ENCODE assay signal across 8 cellular contexts in the genomic region with DNA sequence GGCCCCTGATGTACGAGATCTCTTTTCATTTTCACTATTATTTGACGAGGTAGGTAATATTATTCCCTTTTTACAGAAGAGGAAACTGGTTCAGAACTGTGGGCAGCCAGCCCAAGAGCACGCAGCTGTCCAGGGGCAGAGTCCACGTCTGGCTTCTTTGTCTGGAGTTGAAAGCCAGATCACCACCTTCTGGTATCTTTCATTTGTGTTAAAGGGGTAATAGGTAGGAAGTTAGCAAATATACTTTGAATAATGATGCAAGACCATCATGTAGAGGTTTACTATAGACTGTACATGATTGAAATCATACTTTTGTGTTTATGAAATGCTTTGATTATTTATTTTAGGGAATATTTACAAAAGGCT.
A peak's percentile ranks its signal among the peaks of the same experiment; 100 is the strongest.
DNase-seq lines count a peak whose midpoint lies in the region; ATAC-seq and TF ChIP-seq lines count a peak whose summit lies in the region.

No MANE protein-coding gene starts in this region.

- H3K4me2 ChIP-seq in GM23248 (ENCODE audit: unreplicated experiment) (no peak overlapping the region), SU-DHL-6 (ENCODE audit: low read depth, low read length, poor library complexity, severe bottlenecking) (peak overlapping the region; percentile 63)

- no peaks in the 10 kb centered on the region for H3K9me2 ChIP-seq in GM23248 (ENCODE audit: insufficient read depth)
- no peaks in the 10 kb centered on the region for H3K9me2 ChIP-seq in SU-DHL-6 (replicated peaks; ENCODE audit: insufficient read depth, low read length)

- H3K36me3 ChIP-seq in GM23248 (ENCODE audit: low read depth) = no peaks in the 10 kb centered on the region
- peaks cover 19% of the 10 kb centered on the region for H3K36me3 ChIP-seq in SU-DHL-6 (ENCODE audit: low read length)
- H3K36me3 ChIP-seq in cardiac muscle cell = no peaks in the 10 kb centered on the region

- DNase-seq in GM23248 = no peak
- DNase-seq in cardiac muscle cell (ENCODE audit: low read depth in 1 of 2, low spot score in 1 of 2) = peak in 1 of 2 donors; percentile 55
- DNase-seq in pulmonary artery endothelial cell (ENCODE audit: low read depth, low spot score) = peak; percentile 4
- DNase-seq in GM19238 (ENCODE audit: insufficient read length, low spot score) = no peak
- DNase-seq in DMS79 (lab: John Stamatoyannopoulos, UW) = no peak

- H2AFZ ChIP-seq in GM23248 (peak overlapping the region; percentile 18; the same call in 1 of the 2 replicates), SU-DHL-6 (ENCODE audit: low read depth, low read length, severe bottlenecking) (no peak overlapping the region)

- H3K4me1 ChIP-seq in GM23248 (ENCODE audit: insufficient read depth) (peaks cover 6% of the 10 kb centered on the region; the same call in 1 of the 2 replicates), cardiac muscle cell (ENCODE audit: low read depth) (peaks cover 11% of the 10 kb centered on the region)

- H3K9ac ChIP-seq in GM23248 (no peak overlapping the region), SU-DHL-6 (ENCODE audit: low read length) (peak overlapping the region; percentile 45)

- in situ Hi-C loops in GM23248 (cut with MboI) = no loop called here

- H3K27me3 ChIP-seq in GM23248 (replicated peaks; ENCODE audit: insufficient read depth) (no peaks in the 10 kb centered on the region), SU-DHL-6 (ENCODE audit: low read length) (no peaks in the 10 kb centered on the region), cardiac muscle cell (no peaks in the 10 kb centered on the region)

- ATAC-seq in SK-N-SH treated with all-trans-retinoic acid at 6 μM for 48 hours (no peak), HG02970 (IDR thresholded peaks at IDR 0.05; ENCODE audit: low FRiP score, unreplicated experiment) (no peak)

- WGBS in GM23248 (ENCODE audit: low coverage in 1 of 2, low lambda C conversion rate in 2 of 2, missing lambda C conversion rate in 2 of 2), 2 experiments = 79 to 83% methylated on average over 4 of the region's 4 CpGs

- H3F3A ChIP-seq in GM23248 (ENCODE audit: insufficient read depth) (peaks cover 7% of the 10 kb centered on the region), SU-DHL-6 (ENCODE audit: insufficient read depth) (peaks cover 28% of the 10 kb centered on the region)

- H3K27ac ChIP-seq in GM23248 = no peak overlapping the region
- H3K27ac ChIP-seq in SU-DHL-6 (ENCODE audit: low read depth, low read length) = peak overlapping the region; percentile 65
- peak overlapping the region; percentile 9 for H3K27ac ChIP-seq in cardiac muscle cell

- TF ChIP-seq CTCF in SU-DHL-6 (IDR thresholded peaks at IDR 0.05; ENCODE audit: insufficient read depth, low read length, poor library complexity, severe bottlenecking) (no peak), cardiac muscle cell (IDR thresholded peaks at IDR 0.05; ENCODE audit: low read depth, low read length) (no peak)

- no peaks in the 10 kb centered on the region for H3K79me2 ChIP-seq in GM23248 (ENCODE audit: insufficient read depth)
- peaks cover 99% of the 10 kb centered on the region for H3K79me2 ChIP-seq in SU-DHL-6 (ENCODE audit: insufficient read depth, low read length)

- H4K20me1 ChIP-seq in GM23248 (ENCODE audit: insufficient read depth) (no peaks in the 10 kb centered on the region), SU-DHL-6 (ENCODE audit: low read depth, low read length) (no peaks in the 10 kb centered on the region; the same call in 1 of the 2 replicates)

- H3K4me3 ChIP-seq in GM23248 (no peak overlapping the region), SU-DHL-6 (ENCODE audit: insufficient read depth, low read length, poor library complexity, severe bottlenecking) (peak overlapping the region; percentile 30), cardiac muscle cell (no peak overlapping the region)

- no peaks in the 10 kb centered on the region for H3K9me3 ChIP-seq in GM23248 (ENCODE audit: low read depth)
- no peaks in the 10 kb centered on the region for H3K9me3 ChIP-seq in SU-DHL-6 (ENCODE audit: insufficient read depth, low read length)
- no peaks in the 10 kb centered on the region for H3K9me3 ChIP-seq in cardiac muscle cell (ENCODE audit: low read depth)

TF ChIP-seq in SK-N-SH treated with all-trans-retinoic acid at 6 μM for 48 hours, 23 proteins besides CTCF, POLR2A, EP300 and RAD21:
- TF ChIP-seq GLIS3 (CRISPR knock-in tag; IDR thresholded peaks at IDR 0.05) (no peak), ESRRG (CRISPR knock-in tag; IDR thresholded peaks at IDR 0.05) (no peak), RARB (CRISPR knock-in tag; IDR thresholded peaks at IDR 0.05) (no peak), TOX (CRISPR knock-in tag; IDR thresholded peaks at IDR 0.05; ENCODE audit: borderline replicate concordance) (no peak), ZFP30 (CRISPR knock-in tag; IDR thresholded peaks at IDR 0.05) (no peak), ARNTL (CRISPR knock-in tag; IDR thresholded peaks at IDR 0.05; ENCODE audit: borderline replicate concordance, low read depth) (no peak), SNAI2 (CRISPR knock-in tag; IDR thresholded peaks at IDR 0.05) (no peak)
